1 cellular context compared by ENCODE assay signal in genomic region chr16:3098459-3099394, GRCh38.
TF ChIP-seq lines count a peak whose summit lies in the region.

Gene ZSCAN10, minus strand, starts transcription at chr16:3099294. Its CDS starts 6,357 bp downstream, at chr16:3092937.

TF ChIP-seq in HepG2, 621 proteins besides CTCF, POLR2A, EP300 and RAD21 (continued from another document):
- TF ChIP-seq, protein P1, sequence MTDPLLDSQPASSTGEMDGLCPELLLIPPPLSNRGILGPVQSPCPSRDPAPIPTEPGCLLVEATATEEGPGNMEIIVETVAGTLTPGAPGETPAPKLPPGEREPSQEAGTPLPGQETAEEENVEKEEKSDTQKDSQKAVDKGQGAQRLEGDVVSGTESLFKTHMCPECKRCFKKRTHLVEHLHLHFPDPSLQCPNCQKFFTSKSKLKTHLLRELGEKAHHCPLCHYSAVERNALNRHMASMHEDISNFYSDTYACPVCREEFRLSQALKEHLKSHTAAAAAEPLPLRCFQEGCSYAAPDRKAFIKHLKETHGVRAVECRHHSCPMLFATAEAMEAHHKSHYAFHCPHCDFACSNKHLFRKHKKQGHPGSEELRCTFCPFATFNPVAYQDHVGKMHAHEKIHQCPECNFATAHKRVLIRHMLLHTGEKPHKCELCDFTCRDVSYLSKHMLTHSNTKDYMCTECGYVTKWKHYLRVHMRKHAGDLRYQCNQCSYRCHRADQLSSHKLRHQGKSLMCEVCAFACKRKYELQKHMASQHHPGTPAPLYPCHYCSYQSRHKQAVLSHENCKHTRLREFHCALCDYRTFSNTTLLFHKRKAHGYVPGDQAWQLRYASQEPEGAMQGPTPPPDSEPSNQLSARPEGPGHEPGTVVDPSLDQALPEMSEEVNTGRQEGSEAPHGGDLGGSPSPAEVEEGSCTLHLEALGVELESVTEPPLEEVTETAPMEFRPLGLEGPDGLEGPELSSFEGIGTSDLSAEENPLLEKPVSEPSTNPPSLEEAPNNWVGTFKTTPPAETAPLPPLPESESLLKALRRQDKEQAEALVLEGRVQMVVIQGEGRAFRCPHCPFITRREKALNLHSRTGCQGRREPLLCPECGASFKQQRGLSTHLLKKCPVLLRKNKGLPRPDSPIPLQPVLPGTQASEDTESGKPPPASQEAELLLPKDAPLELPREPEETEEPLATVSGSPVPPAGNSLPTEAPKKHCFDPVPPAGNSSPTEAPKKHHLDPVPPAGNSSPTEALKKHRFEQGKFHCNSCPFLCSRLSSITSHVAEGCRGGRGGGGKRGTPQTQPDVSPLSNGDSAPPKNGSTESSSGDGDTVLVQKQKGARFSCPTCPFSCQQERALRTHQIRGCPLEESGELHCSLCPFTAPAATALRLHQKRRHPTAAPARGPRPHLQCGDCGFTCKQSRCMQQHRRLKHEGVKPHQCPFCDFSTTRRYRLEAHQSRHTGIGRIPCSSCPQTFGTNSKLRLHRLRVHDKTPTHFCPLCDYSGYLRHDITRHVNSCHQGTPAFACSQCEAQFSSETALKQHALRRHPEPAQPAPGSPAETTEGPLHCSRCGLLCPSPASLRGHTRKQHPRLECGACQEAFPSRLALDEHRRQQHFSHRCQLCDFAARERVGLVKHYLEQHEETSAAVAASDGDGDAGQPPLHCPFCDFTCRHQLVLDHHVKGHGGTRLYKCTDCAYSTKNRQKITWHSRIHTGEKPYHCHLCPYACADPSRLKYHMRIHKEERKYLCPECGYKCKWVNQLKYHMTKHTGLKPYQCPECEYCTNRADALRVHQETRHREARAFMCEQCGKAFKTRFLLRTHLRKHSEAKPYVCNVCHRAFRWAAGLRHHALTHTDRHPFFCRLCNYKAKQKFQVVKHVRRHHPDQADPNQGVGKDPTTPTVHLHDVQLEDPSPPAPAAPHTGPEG (CRISPR knock-in tag; IDR thresholded peaks at IDR 0.05) = no peak
- TF ChIP-seq MAX (IDR thresholded peaks at IDR 0.05) (peak; percentile 62), ZFP36 (IDR thresholded peaks at IDR 0.05; ENCODE audit: borderline replicate concordance, low read depth, low read length, partially characterized antibody) (no peak), ZNF263 (CRISPR knock-in tag; IDR thresholded peaks at IDR 0.05) (peak; percentile 60; the same call in 1 of the 2 replicates), ZNF652 (CRISPR knock-in tag; IDR thresholded peaks at IDR 0.05; ENCODE audit: borderline replicate concordance, low read depth) (peak; percentile 75), ZNF451 (CRISPR knock-in tag; IDR thresholded peaks at IDR 0.05) (no peak), ETV6 (CRISPR knock-in tag; conservative IDR thresholded peaks at IDR 0.05) (no peak), RCOR2 (CRISPR knock-in tag; IDR thresholded peaks at IDR 0.05) (no peak), ZKSCAN1 (IDR thresholded peaks at IDR 0.05; ENCODE audit: low read length) (no peak), NR1H2 (CRISPR knock-in tag; IDR thresholded peaks at IDR 0.05; ENCODE audit: borderline replicate concordance, low read depth) (no peak)
- TF ChIP-seq, protein P2, sequence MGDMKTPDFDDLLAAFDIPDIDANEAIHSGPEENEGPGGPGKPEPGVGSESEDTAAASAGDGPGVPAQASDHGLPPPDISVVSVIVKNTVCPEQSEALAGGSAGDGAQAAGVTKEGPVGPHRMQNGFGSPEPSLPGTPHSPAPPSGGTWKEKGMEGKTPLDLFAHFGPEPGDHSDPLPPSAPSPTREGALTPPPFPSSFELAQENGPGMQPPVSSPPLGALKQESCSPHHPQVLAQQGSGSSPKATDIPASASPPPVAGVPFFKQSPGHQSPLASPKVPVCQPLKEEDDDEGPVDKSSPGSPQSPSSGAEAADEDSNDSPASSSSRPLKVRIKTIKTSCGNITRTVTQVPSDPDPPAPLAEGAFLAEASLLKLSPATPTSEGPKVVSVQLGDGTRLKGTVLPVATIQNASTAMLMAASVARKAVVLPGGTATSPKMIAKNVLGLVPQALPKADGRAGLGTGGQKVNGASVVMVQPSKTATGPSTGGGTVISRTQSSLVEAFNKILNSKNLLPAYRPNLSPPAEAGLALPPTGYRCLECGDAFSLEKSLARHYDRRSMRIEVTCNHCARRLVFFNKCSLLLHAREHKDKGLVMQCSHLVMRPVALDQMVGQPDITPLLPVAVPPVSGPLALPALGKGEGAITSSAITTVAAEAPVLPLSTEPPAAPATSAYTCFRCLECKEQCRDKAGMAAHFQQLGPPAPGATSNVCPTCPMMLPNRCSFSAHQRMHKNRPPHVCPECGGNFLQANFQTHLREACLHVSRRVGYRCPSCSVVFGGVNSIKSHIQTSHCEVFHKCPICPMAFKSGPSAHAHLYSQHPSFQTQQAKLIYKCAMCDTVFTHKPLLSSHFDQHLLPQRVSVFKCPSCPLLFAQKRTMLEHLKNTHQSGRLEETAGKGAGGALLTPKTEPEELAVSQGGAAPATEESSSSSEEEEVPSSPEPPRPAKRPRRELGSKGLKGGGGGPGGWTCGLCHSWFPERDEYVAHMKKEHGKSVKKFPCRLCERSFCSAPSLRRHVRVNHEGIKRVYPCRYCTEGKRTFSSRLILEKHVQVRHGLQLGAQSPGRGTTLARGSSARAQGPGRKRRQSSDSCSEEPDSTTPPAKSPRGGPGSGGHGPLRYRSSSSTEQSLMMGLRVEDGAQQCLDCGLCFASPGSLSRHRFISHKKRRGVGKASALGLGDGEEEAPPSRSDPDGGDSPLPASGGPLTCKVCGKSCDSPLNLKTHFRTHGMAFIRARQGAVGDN (CRISPR knock-in tag; IDR thresholded peaks at IDR 0.05) = peak; percentile 63
